In the genomic region with DNA sequence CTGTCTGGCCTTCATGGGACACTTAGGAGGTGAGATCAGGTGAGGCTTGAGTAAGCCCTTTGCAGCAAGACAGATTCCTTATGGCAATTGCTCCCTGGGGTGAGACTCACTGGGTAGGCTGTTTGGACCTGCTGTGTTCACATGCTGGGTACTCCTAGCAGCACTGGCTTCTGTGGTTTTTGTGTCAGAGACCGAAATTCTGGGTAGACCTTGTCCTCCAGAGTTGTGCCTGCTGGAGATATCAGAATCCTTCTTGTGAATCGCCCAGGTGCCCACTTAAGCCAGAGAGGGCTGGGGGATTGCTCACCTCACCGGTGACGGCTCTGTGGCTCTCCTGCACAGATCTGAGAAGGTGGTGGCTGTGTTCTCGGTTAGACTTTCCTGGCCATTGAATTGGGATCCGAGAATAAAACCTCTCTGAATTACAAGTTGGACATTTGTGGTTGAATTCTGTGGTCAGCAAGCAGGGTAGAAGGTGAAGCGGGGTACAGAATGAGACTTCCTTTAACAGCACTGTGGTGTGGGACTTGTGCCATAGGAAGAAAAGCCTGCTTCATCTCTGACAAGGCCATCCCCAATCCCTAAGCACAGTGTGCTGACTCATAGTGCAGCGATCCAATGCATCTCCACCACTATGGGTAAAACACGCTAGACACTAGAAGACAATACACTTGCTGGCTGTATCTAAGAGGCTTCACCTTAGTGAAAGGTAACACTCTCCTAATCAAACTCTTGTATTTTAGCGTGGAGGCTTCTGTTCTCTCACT, we compare ENCODE assay signal across 15 cellular contexts. TPM values are rescaled to one million over a fixed set of nuclear protein-coding genes. Genes with fewer than 3 reads are reported as not detected.
A peak's percentile ranks its signal among the peaks of the same experiment; 100 is the strongest.
DNase-seq lines count a peak whose midpoint lies in the region; TF ChIP-seq lines count a peak whose summit lies in the region.
"Had no signal": no experiment of that assay in that cellular context is flagged by ENCODE, and none has a peak within 500 bp of the region (broad histone marks: within the 10 kb centered on the region; RNA-seq: fewer than 3 reads in every experiment).

No MANE protein-coding gene starts in this region.

- H3K4me3 ChIP-seq in astrocyte of the spinal cord (ENCODE audit: low read depth, low read length), result no peak overlapping the region
- H3K4me3 ChIP-seq in mesenchymal stem cell (ENCODE audit: insufficient read depth in 1 of 2, low read depth in 1 of 2, low read length in 2 of 2), result no peak overlapping the region
- H3K4me3 ChIP-seq: uterus had no signal

- H2AFZ ChIP-seq in mesenchymal stem cell (ENCODE audit: low read depth, low read length), result no peak overlapping the region

- no peak overlapping the region for H3K27ac ChIP-seq in mesenchymal stem cell (ENCODE audit: low read length, poor library complexity, severe bottlenecking)
- H3K27ac ChIP-seq: neutrophil, uterus had no signal

- in situ Hi-C loops in astrocyte of the spinal cord (cut with HindIII; ENCODE audit: low sequenced_read_pairs), result no loop called here

- H3K18ac ChIP-seq in mesenchymal stem cell (ENCODE audit: low read depth in 1 of 2, low read length in 2 of 2), result no peak overlapping the region

- no peak overlapping the region for H2BK12ac ChIP-seq in mesenchymal stem cell (ENCODE audit: low read length in 2 of 2)

- H2AK5ac ChIP-seq in mesenchymal stem cell (ENCODE audit: low read length, severe bottlenecking), result no peak overlapping the region

- no peaks in the 10 kb centered on the region for H3K36me3 ChIP-seq in mesenchymal stem cell (ENCODE audit: control insufficient read depth in 1 of 2, insufficient read depth in 2 of 2, low read depth in 1 of 2, low read length in 2 of 2)
- H3K36me3 ChIP-seq: neutrophil, uterus had no signal

- H3K4ac ChIP-seq in mesenchymal stem cell (ENCODE audit: low read depth in 1 of 2, low read length in 2 of 2), result no peak overlapping the region

- peaks cover 0 to 49% of the 10 kb centered on the region in 2 experiments for H3K27me3 ChIP-seq in mesenchymal stem cell (ENCODE audit: control insufficient read depth in 1 of 2, insufficient read depth in 1 of 2, low read length in 2 of 2)
- H3K27me3 ChIP-seq: uterus had no signal

- H3K4me1 ChIP-seq in mesenchymal stem cell (ENCODE audit: control insufficient read depth, insufficient read depth, low read depth, low read length), result no peaks in the 10 kb centered on the region
- H3K4me1 ChIP-seq: uterus had no signal

- no peak overlapping the region for H3K23ac ChIP-seq in mesenchymal stem cell (ENCODE audit: low read length in 2 of 2)

- no peak overlapping the region for H3K9ac ChIP-seq in mesenchymal stem cell (ENCODE audit: low read length)

- H2BK120ac ChIP-seq in mesenchymal stem cell (ENCODE audit: low read depth, low read length), result no peak overlapping the region

- 92% methylated on average over 10 of the region's 10 CpGs for WGBS in mesenchymal stem cell

- TF ChIP-seq CTCF in astrocyte of the spinal cord (IDR thresholded peaks at IDR 0.05; ENCODE audit: low read depth, low read length), result no peak

- no peaks in the 10 kb centered on the region for H3K79me1 ChIP-seq in mesenchymal stem cell (replicated peaks; ENCODE audit: low read length, poor library complexity, severe bottlenecking)

- no peak overlapping the region for H2BK5ac ChIP-seq in mesenchymal stem cell (ENCODE audit: low read depth, low read length, poor library complexity, severe bottlenecking)

- no peak overlapping the region for H3K4me2 ChIP-seq in mesenchymal stem cell (ENCODE audit: low read length, poor library complexity, severe bottlenecking)

- no peak overlapping the region for H4K91ac ChIP-seq in mesenchymal stem cell (ENCODE audit: low read length)

- peak; percentile 66 for DNase-seq in Ammon's horn (ENCODE audit: low spot score)
- DNase-seq in M059J (ENCODE audit: low read depth), result peak; percentile 85
- DNase-seq in astrocyte of the spinal cord (ENCODE audit: low read depth, low spot score), result peak; percentile 88
- peak; percentile 13 for DNase-seq in mesenchymal stem cell
- no peak for DNase-seq in DMS153 treated with DMSO at 0.1 percent for 48 hours (lab: John Stamatoyannopoulos, UW; ENCODE audit: unreplicated experiment)
- no peak for DNase-seq in DMS79 (lab: John Stamatoyannopoulos, UW)
- no peak for DNase-seq in stimulated activated naive CD4-positive, alpha-beta T cell treated with Interleukin-2 at 50 U/mL for 16 hours (lab: John Stamatoyannopoulos, UW)
- DNase-seq in NCI-H2171 treated with DMSO at 0.1 percent for 48 hours (lab: John Stamatoyannopoulos, UW), result no peak
- DNase-seq: activated CD4-positive, CD25-positive, alpha-beta regulatory T cell; effector CD4-positive, alpha-beta T cell; H9; NCI-H1092 treated with DMSO at 0.1 percent for 48 hours; NCI-H510A treated with DMSO at 0.1 percent for 48 hours; uterus had no signal

- H4K8ac ChIP-seq in mesenchymal stem cell (ENCODE audit: low read length), result no peak overlapping the region

- H2BK15ac ChIP-seq in mesenchymal stem cell (ENCODE audit: low read depth, poor library complexity, severe bottlenecking), result no peak overlapping the region

- H3K14ac ChIP-seq in mesenchymal stem cell (ENCODE audit: low read length in 2 of 2), result no peak overlapping the region

- H3K9me3 ChIP-seq in mesenchymal stem cell (ENCODE audit: control insufficient read depth, low read length), result no peaks in the 10 kb centered on the region
- H3K9me3 ChIP-seq: neutrophil, uterus had no signal

RNA-seq across cellular contexts. Expression of gene TTC12, which starts 52.5 kb away (rescaled TPM):
- total RNA-seq in M059J (2014; rRNA removed; shearing (Covaris generic)), result 6.7 and 19.2 TPM in 2 replicates
- 8.1 TPM for polyA plus RNA-seq in mesenchymal stem cell (2013, experiment 1 of 2)
- polyA plus RNA-seq in mesenchymal stem cell (2013, experiment 2 of 2), result 8.0 TPM

Comparison
In these comparisons a context has a peak if more than half of its experiments do, and no peak if none do; other contexts are left out.
1. DNase-seq: peak in Ammon's horn (single experiment), M059J (single experiment), astrocyte of the spinal cord (single experiment) and mesenchymal stem cell (single experiment); none in DMS153 treated with DMSO at 0.1 percent for 48 hours (single experiment), DMS79 (single experiment), stimulated activated naive CD4-positive, alpha-beta T cell treated with Interleukin-2 at 50 U/mL for 16 hours (single experiment) and NCI-H2171 treated with DMSO at 0.1 percent for 48 hours (single experiment).